Comparison of ENCODE assay signal across 13 cellular contexts in the genomic region with DNA sequence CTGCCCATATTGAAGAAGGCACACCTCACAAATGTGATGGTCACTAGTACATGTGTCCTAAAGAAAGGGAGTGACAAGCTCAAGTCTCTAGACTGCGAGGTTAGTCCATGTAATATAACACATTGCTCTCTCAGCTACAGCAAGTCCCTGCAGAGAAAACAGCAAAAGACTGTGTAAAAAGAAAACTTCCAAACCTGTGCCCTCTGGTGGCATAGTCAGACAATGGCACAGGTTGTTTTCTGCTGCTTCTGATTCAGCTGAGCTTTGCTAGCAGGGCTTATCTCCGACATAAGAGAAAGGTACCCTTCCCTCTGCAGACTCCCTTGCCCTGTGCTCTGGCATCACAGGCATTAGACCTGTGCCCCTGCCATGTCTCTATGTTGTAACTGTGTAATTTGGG. TPM values are rescaled to one million over a fixed set of nuclear protein-coding genes. Genes with fewer than 3 reads are reported as not detected.
A peak's percentile ranks its signal among the peaks of the same experiment; 100 is the strongest.
DNase-seq lines count a peak whose midpoint lies in the region; ATAC-seq, FAIRE-seq and TF ChIP-seq lines count a peak whose summit lies in the region.
"Had no signal": no experiment of that assay in that cellular context is flagged by ENCODE, and none has a peak within 500 bp of the region (broad histone marks: within the 10 kb centered on the region; RNA-seq: fewer than 3 reads in every experiment).

No MANE protein-coding gene starts in this region.

- no peak overlapping the region for H3K27ac ChIP-seq in A549
- no peak overlapping the region for H3K27ac ChIP-seq in kidney (ENCODE audit: low read depth in 2 of 2, low read length in 2 of 2)

- POLR2A ChIA-PET in A549 (lab: Yijun Ruan, JAX): no interaction called here
- POLR2A ChIA-PET in HEK293T (lab: Yijun Ruan, JAX): no interaction called here
- POLR2A ChIA-PET in WTC11 (lab: Charles Lee): no interaction called here

- no peak overlapping the region for H3K4me2 ChIP-seq in A549

- intact Hi-C loops in kidney (cut with DNase I) (no loop called here), natural killer cell (cut with micrococcal nuclease) (no loop called here)
- intact Hi-C loops in activated T-helper 2 cell treated with anti-CD3 and anti-CD28 coated beads, Interferon-gamma antibody, Interleukin-2, Interleukin-4, amounts not matched to agents 10 μg/mL and 5 μg/mL and 100 μg/mL, durations not matched to agents 14 hours and 24 hours and 36 hours (cut with micrococcal nuclease): no loop called here

- no peaks in the 10 kb centered on the region for H3K36me3 ChIP-seq in kidney (ENCODE audit: control insufficient read depth in 1 of 2, insufficient read depth in 2 of 2, low read length in 2 of 2)

- ATAC-seq in A549: no peak
- ATAC-seq in WTC11: peak; percentile 70
- no peak for ATAC-seq in natural killer cell
- ATAC-seq: activated T-cell treated with anti-CD3 and anti-CD28 coated beads, Interleukin-2, amount 50 U/mL, for 4 hours; K562; T-cell had no signal

- TF ChIP-seq POLR2A in A549 (IDR thresholded peaks at IDR 0.05; ENCODE audit: low read length): no peak

- H3K36me3 Mint-ChIP-seq in WTC11: no peaks in the 10 kb centered on the region
- H3K36me3 Mint-ChIP-seq in activated T-helper 2 cell treated with anti-CD3 and anti-CD28 coated beads, Interferon-gamma antibody, Interleukin-2, Interleukin-4, amounts not matched to agents 10 μg/mL and 5 μg/mL and 100 μg/mL, durations not matched to agents 14 hours and 24 hours and 36 hours (ENCODE audit: low read depth): no peaks in the 10 kb centered on the region
- no peaks in the 10 kb centered on the region for H3K36me3 Mint-ChIP-seq in natural killer cell
- H3K36me3 Mint-ChIP-seq: CD4-positive, CD25-positive, alpha-beta regulatory T cell; T-cell had no signal

- no peak for TF ChIP-seq EP300 in A549 (IDR thresholded peaks at IDR 0.05)

- H3K9me3 Mint-ChIP-seq in WTC11 (no peaks in the 10 kb centered on the region), natural killer cell (no peaks in the 10 kb centered on the region)
- no peaks in the 10 kb centered on the region for H3K9me3 Mint-ChIP-seq in activated T-helper 2 cell treated with anti-CD3 and anti-CD28 coated beads, Interferon-gamma antibody, Interleukin-2, Interleukin-4, amounts not matched to agents 10 μg/mL and 5 μg/mL and 100 μg/mL, durations not matched to agents 14 hours and 24 hours and 36 hours
- H3K9me3 Mint-ChIP-seq: activated T-cell treated with anti-CD3 and anti-CD28 coated beads, Interleukin-2, amount 50 U/mL, for 4 hours; T-cell had no signal

- H3K27me3 Mint-ChIP-seq in WTC11 (ENCODE audit: low read depth): no peaks in the 10 kb centered on the region; the same call in 1 of the 2 replicates
- H3K27me3 Mint-ChIP-seq in activated T-helper 2 cell treated with anti-CD3 and anti-CD28 coated beads, Interferon-gamma antibody, Interleukin-2, Interleukin-4, amounts not matched to agents 10 μg/mL and 5 μg/mL and 100 μg/mL, durations not matched to agents 14 hours and 24 hours and 36 hours (ENCODE audit: low read depth): no peaks in the 10 kb centered on the region
- peaks cover 0 to 15% of the 10 kb centered on the region in 2 donors for H3K27me3 Mint-ChIP-seq in natural killer cell (ENCODE audit: low read depth in 2 of 2)
- H3K27me3 Mint-ChIP-seq: CD4-positive, CD25-positive, alpha-beta regulatory T cell had no signal

- FAIRE-seq in A549 (lab: Jason Lieb, UNC): no peak
- FAIRE-seq in kidney (lab: Jason Lieb, UNC): peak; percentile 50
- FAIRE-seq: K562 had no signal

- peak; percentile 15; the same call in 1 of the 3 replicates for TF ChIP-seq CTCF in A549 (IDR thresholded peaks at IDR 0.05)
- no peak for TF ChIP-seq CTCF in WTC11 (IDR thresholded peaks at IDR 0.05)
- TF ChIP-seq CTCF in kidney (IDR thresholded peaks at IDR 0.05; ENCODE audit: borderline replicate concordance, extremely low read depth, insufficient read depth): peak; percentile 35
- no peak for TF ChIP-seq CTCF in natural killer cell (IDR thresholded peaks at IDR 0.05)

- DNase-seq in A549 (ENCODE audit: low read depth in 1 of 2, low spot score in 1 of 2): peak in 1 of 2 experiments; percentile 7
- peak; percentile 52 for DNase-seq in HEK293T (ENCODE audit: extremely low spot score)
- peak; percentile 10 for DNase-seq in WTC11 (ENCODE audit: low spot score)
- DNase-seq in kidney: no peak
- DNase-seq in activated T-helper 2 cell treated with anti-CD3 and anti-CD28 coated beads, Interferon-gamma antibody, Interleukin-2, Interleukin-4, amounts not matched to agents 10 μg/mL and 5 μg/mL and 100 μg/mL, durations not matched to agents 14 hours and 24 hours and 36 hours (ENCODE audit: low spot score): no peak
- no peak for DNase-seq in HuH-7 (ENCODE audit: low spot score)
- no peak for DNase-seq in natural killer cell
- no peak for DNase-seq in HK-2 (ENCODE audit: unreplicated experiment)
- DNase-seq: activated T-cell treated with anti-CD3 and anti-CD28 coated beads, Interleukin-2, amount 50 U/mL, for 4 hours; CD4-positive, CD25-positive, alpha-beta regulatory T cell; erythroblast; T-cell had no signal

- H3K4me1 ChIP-seq in A549 (no peaks in the 10 kb centered on the region), kidney (ENCODE audit: control insufficient read depth in 1 of 2, insufficient read depth in 1 of 2, low read depth in 1 of 2, low read length in 2 of 2) (peaks cover 0 to 2% of the 10 kb centered on the region in 2 donors)

- no peaks in the 10 kb centered on the region for H3K9me3 ChIP-seq in A549
- no peaks in the 10 kb centered on the region for H3K9me3 ChIP-seq in kidney (ENCODE audit: control insufficient read depth in 1 of 2, low read length in 2 of 2)

- no peak overlapping the region for H3K27ac Mint-ChIP-seq in WTC11
- no peak overlapping the region for H3K27ac Mint-ChIP-seq in activated T-helper 2 cell treated with anti-CD3 and anti-CD28 coated beads, Interferon-gamma antibody, Interleukin-2, Interleukin-4, amounts not matched to agents 10 μg/mL and 5 μg/mL and 100 μg/mL, durations not matched to agents 14 hours and 24 hours and 36 hours
- no peak overlapping the region for H3K27ac Mint-ChIP-seq in natural killer cell
- H3K27ac Mint-ChIP-seq: CD4-positive, CD25-positive, alpha-beta regulatory T cell; T-cell had no signal

- 0% methylated on average over 2 of the region's 2 CpGs for WGBS in A549 (ENCODE audit: missing lambda C conversion rate)

- no peak overlapping the region for H3K9ac ChIP-seq in kidney (ENCODE audit: low read length in 2 of 2)

- CTCF ChIA-PET in A549 (lab: Yijun Ruan, JAX) (interaction anchor here (1.0 to 1.7 kb wide), 3 partner anchors 12 to 163 kb away, joined by 3 to 4 read pairs (median 4); no protein-coding TSS in a partner anchor), HEK293T (lab: Yijun Ruan, JAX) (interaction anchor here (0.9 to 1.6 kb wide), 2 partner anchors 65 to 375 kb away, joined by 3 read pairs; no protein-coding TSS in a partner anchor), WTC11 (lab: Charles Lee) (interaction anchor here (0.6 to 1.0 kb wide), 3 partner anchors 57 to 653 kb away, joined by 3 read pairs; no protein-coding TSS in a partner anchor)

- no peak for TF ChIP-seq RAD21 in A549 (conservative IDR thresholded peaks at IDR 0.05 in 1 of 2, IDR thresholded peaks at IDR 0.05 in 1 of 2)

- H3K4me1 Mint-ChIP-seq in WTC11 (no peaks in the 10 kb centered on the region), natural killer cell (no peaks in the 10 kb centered on the region)
- no peaks in the 10 kb centered on the region for H3K4me1 Mint-ChIP-seq in activated T-helper 2 cell treated with anti-CD3 and anti-CD28 coated beads, Interferon-gamma antibody, Interleukin-2, Interleukin-4, amounts not matched to agents 10 μg/mL and 5 μg/mL and 100 μg/mL, durations not matched to agents 14 hours and 24 hours and 36 hours (ENCODE audit: low read depth)
- H3K4me1 Mint-ChIP-seq: CD4-positive, CD25-positive, alpha-beta regulatory T cell; T-cell had no signal

- H3K4me3 Mint-ChIP-seq in WTC11 (no peak overlapping the region), natural killer cell (no peak overlapping the region)
- no peak overlapping the region for H3K4me3 Mint-ChIP-seq in activated T-helper 2 cell treated with anti-CD3 and anti-CD28 coated beads, Interferon-gamma antibody, Interleukin-2, Interleukin-4, amounts not matched to agents 10 μg/mL and 5 μg/mL and 100 μg/mL, durations not matched to agents 14 hours and 24 hours and 36 hours (ENCODE audit: low read depth)
- H3K4me3 Mint-ChIP-seq: activated T-cell treated with anti-CD3 and anti-CD28 coated beads, Interleukin-2, amount 50 U/mL, for 4 hours; CD4-positive, CD25-positive, alpha-beta regulatory T cell; T-cell had no signal

- H3K4me3 ChIP-seq in A549: no peak overlapping the region
- no peak overlapping the region for H3K4me3 ChIP-seq in kidney (ENCODE audit: low read length in 2 of 2)
- H3K4me3 ChIP-seq: K562 had no signal

TF ChIP-seq in A549, 52 proteins besides CTCF, POLR2A, EP300 and RAD21:
- TF ChIP-seq KDM5A (IDR thresholded peaks at IDR 0.05): no peak
TF ChIP-seq in A549: peak in this region for 0.

TF ChIP-seq in HEK293T, 16 proteins besides CTCF, POLR2A, EP300 and RAD21 (continues in another document):
- TF ChIP-seq HDGF (IDR thresholded peaks at IDR 0.05; ENCODE audit: borderline replicate concordance) (no peak), L3MBTL2 (conservative IDR thresholded peaks at IDR 0.05) (no peak), FOXK2 (IDR thresholded peaks at IDR 0.05) (no peak), NFRKB (IDR thresholded peaks at IDR 0.05) (no peak), SUZ12 (IDR thresholded peaks at IDR 0.05) (no peak), TARDBP (IDR thresholded peaks at IDR 0.05) (no peak), ARNT (IDR thresholded peaks at IDR 0.05) (no peak), SP1 (IDR thresholded peaks at IDR 0.05) (no peak)

TF ChIP-seq in WTC11, 78 proteins besides CTCF, POLR2A, EP300 and RAD21 (continues in another document):
- TF ChIP-seq TCF7 (CRISPR knock-in tag; IDR thresholded peaks at IDR 0.05; ENCODE audit: low read depth) (no peak), ZBTB21 (CRISPR knock-in tag; IDR thresholded peaks at IDR 0.05; ENCODE audit: borderline replicate concordance) (no peak)
- TF ChIP-seq, protein P1, sequence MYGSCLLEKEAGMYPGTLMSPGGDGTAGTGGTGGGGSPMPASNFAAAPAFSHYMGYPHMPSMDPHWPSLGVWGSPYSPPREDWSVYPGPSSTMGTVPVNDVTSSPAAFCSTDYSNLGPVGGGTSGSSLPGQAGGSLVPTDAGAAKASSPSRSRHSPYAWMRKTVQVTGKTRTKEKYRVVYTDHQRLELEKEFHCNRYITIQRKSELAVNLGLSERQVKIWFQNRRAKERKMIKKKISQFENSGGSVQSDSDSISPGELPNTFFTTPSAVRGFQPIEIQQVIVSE (CRISPR knock-in tag; IDR thresholded peaks at IDR 0.05; ENCODE audit: borderline replicate concordance): no peak

RNA-seq across cellular contexts. Expression of gene SERPINA7, which starts 1.4 kb away (rescaled TPM):
- polyA plus RNA-seq in A549 (2011; rRNA removed): not detected in 2 replicates
- not detected in 2 replicates for polyA plus RNA-seq in A549 (2012; cell fraction: cytosol; rRNA removed)
- not detected in 2 replicates for polyA plus RNA-seq in A549 (2012; cell fraction: nucleus; rRNA removed)
- polyA plus RNA-seq in A549 (2017; fragmentation: RNase III; extraction: RNeasy Plus Mini Kit Qiagen cat#74134 plus additional on column Dnase treatment): not detected in 3 replicates
- not detected in 2 replicates for polyA minus RNA-seq in A549 (2011; rRNA and poly(A)+ RNA removed)
- not detected in 3 replicates for total RNA-seq in WTC11 (2021)
- total RNA-seq in kidney: not detected
- polyA plus RNA-seq in kidney (ENCODE audit: insufficient read depth, low read depth, low replicate concordance): 1.2 TPM
- total RNA-seq in activated T-helper 2 cell treated with anti-CD3 and anti-CD28 coated beads, Interferon-gamma antibody, Interleukin-2, Interleukin-4, amounts not matched to agents 10 μg/mL and 5 μg/mL and 100 μg/mL, durations not matched to agents 14 hours and 24 hours and 36 hours: not detected in 2 replicates
- total RNA-seq in natural killer cell: not detected
- total RNA-seq: activated T-cell treated with anti-CD3 and anti-CD28 coated beads, Interleukin-2, amount 50 U/mL, for 4 hours; CD4-positive, CD25-positive, alpha-beta regulatory T cell; K562 had no signal
- polyA plus RNA-seq: CD4-positive, CD25-positive, alpha-beta regulatory T cell; K562 had no signal

Comparison
In these comparisons a context has a peak if more than half of its experiments do, and no peak if none do; other contexts are left out.
1. DNase-seq: peak in HEK293T (single experiment) and WTC11 (single experiment); none in kidney (single experiment), activated T-helper 2 cell treated with anti-CD3 and anti-CD28 coated beads, Interferon-gamma antibody, Interleukin-2, Interleukin-4, amounts not matched to agents 10 μg/mL and 5 μg/mL and 100 μg/mL, durations not matched to agents 14 hours and 24 hours and 36 hours (single experiment), HuH-7 (single experiment), natural killer cell (single experiment) and HK-2 (single experiment).
2. CTCF ChIP-seq: peak in A549 (single experiment) and kidney (single experiment); none in WTC11 (single experiment) and natural killer cell (single experiment).
3. Of the 8 proteins assayed by ChIP-seq in both WTC11 and A549: peak only in WTC11: none; only in A549: CTCF; in both: none; in neither: 7.